Comparison of ENCODE assay signal across 8 cellular contexts in genomic region chr7:94509879-94510581, GRCh38. TPM values are rescaled to one million over a fixed set of nuclear protein-coding genes. Genes with fewer than 3 reads are reported as not detected.
A peak's percentile ranks its signal among the peaks of the same experiment; 100 is the strongest.
DNase-seq lines count a peak whose midpoint lies in the region; ATAC-seq and TF ChIP-seq lines count a peak whose summit lies in the region.

No MANE protein-coding gene starts in this region.

- no peak; the same call in 1 of the 2 replicates for TF ChIP-seq CTCF in AG10803 (conservative IDR thresholded peaks at IDR 0.05; ENCODE audit: low read length)
- peak; percentile 68 for TF ChIP-seq CTCF in chondrocyte (IDR thresholded peaks at IDR 0.05)

- peaks cover 26% of the 10 kb centered on the region for H3K4me1 Mint-ChIP-seq in chondrocyte (ENCODE audit: low read depth)

- H3K36me3 Mint-ChIP-seq in chondrocyte (ENCODE audit: low read depth): no peaks in the 10 kb centered on the region

- intact Hi-C loops in left colon (cut with DNase I, micrococcal nuclease): loop anchor here in 1 of 2 donors (5.0 kb wide), 1 partner anchor 53 kb away; no protein-coding TSS in a partner anchor

- no peaks in the 10 kb centered on the region for H3K9me3 Mint-ChIP-seq in chondrocyte (ENCODE audit: low read depth)

- DNase-seq in AG10803 (ENCODE audit: low read depth) (peak; percentile 55), NCI-H2196 (lab: John Stamatoyannopoulos, UW; ENCODE audit: unreplicated experiment) (peak; percentile 77), chondrocyte (ENCODE audit: low spot score) (no peak), left colon (peak; percentile 65 to 81)
- DNase-seq in activated CD4-positive, CD25-positive, alpha-beta regulatory T cell treated with anti-CD3 and anti-CD28 coated beads, Interleukin-2, amount 50 U/mL, for 72 hours: peak; percentile 71
- DNase-seq in stimulated activated CD4-positive, alpha-beta T cell treated with anti-CD3 and anti-CD28 coated beads, Interleukin-2, amount 100 ng/mL, for 24 hours: peak; percentile 65 to 67

- no peaks in the 10 kb centered on the region for H3K27me3 Mint-ChIP-seq in chondrocyte (ENCODE audit: low read depth)

- peak overlapping the region; percentile 69 for H3K4me3 Mint-ChIP-seq in chondrocyte (ENCODE audit: unreplicated experiment)

- H3K27ac Mint-ChIP-seq in chondrocyte (ENCODE audit: unreplicated experiment): peak overlapping the region; percentile 82

- peak; percentile 72 for ATAC-seq in GM18873 (IDR thresholded peaks at IDR 0.05; ENCODE audit: low FRiP score, unreplicated experiment)
- peak; percentile 71 for ATAC-seq in HG03103 (IDR thresholded peaks at IDR 0.05; ENCODE audit: low read depth, unreplicated experiment)
- peak; percentile 63 for ATAC-seq in left colon

- H3K4me3 ChIP-seq in AG10803 (ENCODE audit: low read length): peak overlapping the region; percentile 73

RNA-seq across cellular contexts. Expression of gene CASD1, which starts 0.4 kb away (rescaled TPM):
- total RNA-seq in chondrocyte: 10.9 to 13.8 TPM (median 12.6 TPM) in 3 replicates
- 10 to 100 TPM; 45.9 to 64.4 TPM for total RNA-seq in left colon
